ENCODE assay signal across 8 cellular contexts in genomic region chr4:173167793-173168395, GRCh38. TPM values are rescaled to one million over a fixed set of nuclear protein-coding genes. Genes with fewer than 3 reads are reported as not detected.
A peak's percentile ranks its signal among the peaks of the same experiment; 100 is the strongest.
DNase-seq lines count a peak whose midpoint lies in the region; ATAC-seq and TF ChIP-seq lines count a peak whose summit lies in the region.

No MANE protein-coding gene starts in this region.

- peaks cover 20% of the 10 kb centered on the region for H3K4me1 ChIP-seq in mammary epithelial cell (ENCODE audit: insufficient read depth, low read length)

- peaks cover 34% of the 10 kb centered on the region for H3K79me2 ChIP-seq in mammary epithelial cell (ENCODE audit: insufficient read depth, low read length)

- ATAC-seq in GM19455 (IDR thresholded peaks at IDR 0.05; ENCODE audit: unreplicated experiment) (peak; percentile 8), SK-N-SH treated with all-trans-retinoic acid at 6 μM for 48 hours (peak; percentile 56)

- no peaks in the 10 kb centered on the region for H3K27me3 Mint-ChIP-seq in IgD-negative memory B cell

- CTCF ChIA-PET in mammary epithelial cell (lab: Charles Lee; ENCODE audit: low non-redundant PET): no interaction called here

- peak overlapping the region; percentile 91 for H3K4me2 ChIP-seq in mammary epithelial cell (ENCODE audit: insufficient read depth, low read depth, low read length)

- no peaks in the 10 kb centered on the region for H4K20me1 ChIP-seq in mammary epithelial cell (ENCODE audit: insufficient read depth, low read length)

- H3K9me3 ChIP-seq in mammary epithelial cell (replicated peaks; ENCODE audit: insufficient read depth, low read length): no peaks in the 10 kb centered on the region

- peak overlapping the region; percentile 96 to 99 (median 98) for H3K4me3 Mint-ChIP-seq in IgD-negative memory B cell

- in situ Hi-C loops in mammary epithelial cell (cut with MboI; ENCODE audit: low sequenced_read_pairs in 2 of 2): no loop called here

- WGBS in mammary epithelial cell (ENCODE audit: low coverage, missing lambda C conversion rate): 0% methylated on average over 19 of the region's 19 CpGs

- peak overlapping the region; percentile 96 for H2AFZ ChIP-seq in mammary epithelial cell (ENCODE audit: low read depth, low read length)

- H3K27me3 ChIP-seq in mammary epithelial cell (ENCODE audit: insufficient read depth, low read length): no peaks in the 10 kb centered on the region

- BruUV-seq in mammary epithelial cell (replicated peaks; lab: Mats Ljungman, UMichigan): no TSS peak

- no peaks in the 10 kb centered on the region for H3K36me3 ChIP-seq in mammary epithelial cell (ENCODE audit: insufficient read depth, low read length)

- intact Hi-C loops in mammary epithelial cell (cut with micrococcal nuclease): loop anchor here (1.0 to 5.0 kb wide), 3 partner anchors 44 to 275 kb away; no protein-coding TSS in a partner anchor

- H3K27ac Mint-ChIP-seq in IgD-negative memory B cell: peak overlapping the region; percentile 55 to 78 (median 72)

- TF ChIP-seq CTCF in mammary epithelial cell (conservative IDR thresholded peaks at IDR 0.05 in 1 of 2, IDR thresholded peaks at IDR 0.05 in 1 of 2; ENCODE audit: extremely low read depth in 1 of 2, insufficient read depth in 1 of 2, low read depth in 1 of 2, low read length in 2 of 2): no peak

- H3K4me3 ChIP-seq in mammary epithelial cell (replicated peaks in 1 of 3; ENCODE audit: insufficient read depth in 1 of 3, low read depth in 2 of 3, low read length in 3 of 3): peak overlapping the region; percentile 80 to 96 (median 84)

- peaks cover 15 to 23% (median 20%) of the 10 kb centered on the region in 3 donors for H3K4me1 Mint-ChIP-seq in IgD-negative memory B cell

- peak overlapping the region; percentile 76 for H3K27ac ChIP-seq in mammary epithelial cell (ENCODE audit: insufficient read depth, low read depth, low read length)

- H3K9ac ChIP-seq in mammary epithelial cell (ENCODE audit: insufficient read depth, low read length): peak overlapping the region; percentile 81

- H3K9me3 Mint-ChIP-seq in IgD-negative memory B cell: no peaks in the 10 kb centered on the region

- dilution Hi-C loops in mammary epithelial cell (cut with HindIII; ENCODE audit: low sequenced_read_pairs): no loop called here

- no peaks in the 10 kb centered on the region for H3K36me3 Mint-ChIP-seq in IgD-negative memory B cell

- DNase-seq in DMS53 (lab: John Stamatoyannopoulos, UW) (peak; percentile 80), mammary epithelial cell (no peak), islet precursor cell (peak; percentile 74)
- DNase-seq in stimulated activated CD4-positive, alpha-beta T cell treated with anti-CD3 and anti-CD28 coated beads, Interleukin-15, amount 100 ng/mL, for 24 hours: peak; percentile 44
- no peak for DNase-seq in activated CD8-positive, alpha-beta memory T cell treated with anti-CD3 and anti-CD28 coated beads for 24 hours

TF ChIP-seq in SK-N-SH treated with all-trans-retinoic acid at 6 μM for 48 hours, 23 proteins besides CTCF, POLR2A, EP300 and RAD21:
- no peak for TF ChIP-seq TSHZ2 (CRISPR knock-in tag; IDR thresholded peaks at IDR 0.05)
- TF ChIP-seq SNAI2 (CRISPR knock-in tag; IDR thresholded peaks at IDR 0.05): no peak
- no peak for TF ChIP-seq BACH2 (CRISPR knock-in tag; IDR thresholded peaks at IDR 0.05; ENCODE audit: borderline replicate concordance)
TF ChIP-seq in SK-N-SH treated with all-trans-retinoic acid at 6 μM for 48 hours: peak in this region for 0.

RNA-seq across cellular contexts. Expression of gene GALNT7, which starts 0.7 kb away (rescaled TPM):
- polyA plus RNA-seq in IgD-negative memory B cell: 7.1 TPM
- 10 to 100 TPM; 13.5 to 17.0 TPM for total RNA-seq in mammary epithelial cell
- polyA plus RNA-seq in mammary epithelial cell: 11.1 TPM
- 29.6 TPM for polyA minus RNA-seq in mammary epithelial cell

Comparison
In these comparisons a context has a peak if more than half of its experiments do, and no peak if none do; other contexts are left out.
1. DNase-seq: peak in DMS53 (single experiment), islet precursor cell (single experiment) and stimulated activated CD4-positive, alpha-beta T cell treated with anti-CD3 and anti-CD28 coated beads, Interleukin-15, amount 100 ng/mL, for 24 hours (single experiment); none in mammary epithelial cell (single experiment) and activated CD8-positive, alpha-beta memory T cell treated with anti-CD3 and anti-CD28 coated beads for 24 hours (single experiment).